ENCODE assay signal across 18 cellular contexts in the genomic region with DNA sequence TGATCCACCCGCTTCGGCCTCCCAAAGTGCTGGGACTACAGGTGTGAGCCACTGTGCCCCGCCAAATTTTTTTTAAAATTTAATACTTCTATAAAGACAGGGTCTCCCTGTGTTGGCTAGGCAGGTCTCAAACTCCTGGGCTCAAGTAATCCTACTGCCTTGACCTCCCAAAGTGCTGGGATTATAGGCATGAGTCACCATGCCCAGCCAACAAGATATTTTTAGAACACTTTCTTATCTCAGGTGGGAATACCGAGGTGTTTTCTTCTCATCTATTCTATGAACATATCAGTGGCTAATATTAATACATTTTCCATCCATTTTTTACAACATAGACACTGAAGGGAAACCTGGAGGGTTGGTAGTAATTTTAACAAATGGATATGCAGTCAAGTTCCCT.
"Had no signal": no experiment of that assay in that cellular context is flagged by ENCODE, and none has a peak within 500 bp of the region (broad histone marks: within the 10 kb centered on the region; RNA-seq: fewer than 3 reads in every experiment).

No MANE protein-coding gene starts in this region.

- H3K9me3 ChIP-seq: gastrocnemius medialis, neutrophil, suprapubic skin, upper lobe of right lung, vagina had no signal

- H3K4me3 ChIP-seq: gastrocnemius medialis, lung, suprapubic skin, tibial nerve, upper lobe of right lung, vagina had no signal

- H3K27me3 ChIP-seq: gastrocnemius medialis, neutrophil, suprapubic skin, tibial nerve, upper lobe of right lung, vagina had no signal

- H3K27ac ChIP-seq: gastrocnemius medialis, neutrophil, upper lobe of right lung, vagina had no signal

- ATAC-seq: esophagus mucosa, gastrocnemius medialis, left lobe of liver had no signal

- H3K4me1 ChIP-seq: tibial nerve, upper lobe of right lung, vagina had no signal

- H3K36me3 ChIP-seq: gastrocnemius medialis, neutrophil, suprapubic skin, tibial nerve, upper lobe of right lung, vagina had no signal

- DNase-seq: effector memory CD4-positive, alpha-beta T cell; gastrocnemius medialis; islet precursor cell; mesendoderm; naive B cell; nephron progenitor cell; posterior cingulate gyrus; small intestine; stimulated activated CD4-positive, alpha-beta T cell treated with anti-CD3 and anti-CD28 coated beads, Interleukin-12 subunit alpha, Interleukin-12 subunit beta, amount 100 ng/mL, for 4 hours; stimulated activated naive CD4-positive, alpha-beta T cell; upper lobe of right lung had no signal
